8 cellular contexts compared by ENCODE assay signal in the genomic region with DNA sequence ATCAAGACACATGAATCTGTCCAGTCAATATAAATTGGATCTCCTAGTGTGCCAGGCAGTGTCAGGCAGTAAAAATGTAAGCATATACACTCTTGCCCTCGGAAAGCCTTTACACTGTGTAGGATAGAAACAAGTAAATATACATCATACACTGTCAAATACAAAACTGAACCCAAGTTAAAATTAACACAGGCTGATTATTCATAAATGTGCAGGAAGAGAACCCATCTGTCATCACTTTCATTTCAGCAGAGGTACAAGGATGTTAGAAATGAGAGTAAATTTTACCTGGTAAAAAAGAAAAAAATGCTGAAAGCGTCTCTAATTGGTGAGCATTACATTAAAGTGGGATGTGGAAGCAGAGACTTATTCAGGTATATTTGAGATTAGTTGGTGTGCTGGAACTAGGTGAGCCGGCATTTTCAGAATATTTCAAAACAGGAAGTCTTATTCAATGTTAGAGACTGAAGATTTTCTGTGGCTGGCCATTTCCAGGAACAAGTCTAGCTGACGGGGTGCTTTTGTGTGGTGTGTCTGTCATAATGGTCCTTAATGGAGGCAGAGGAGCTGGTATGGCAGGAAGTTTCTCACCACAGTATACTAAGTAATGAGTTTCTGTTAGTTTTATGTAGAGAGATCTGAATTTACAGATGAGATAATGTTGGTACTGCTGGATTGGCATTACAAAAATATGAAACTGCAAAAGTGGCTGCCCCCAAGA.
DNase-seq lines count a peak whose midpoint lies in the region; ATAC-seq and TF ChIP-seq lines count a peak whose summit lies in the region.

No MANE protein-coding gene starts in this region.

- no peak for TF ChIP-seq POLR2A in spleen (IDR thresholded peaks at IDR 0.05)

- no peaks in the 10 kb centered on the region for H3K27me3 ChIP-seq in MG63
- no peaks in the 10 kb centered on the region for H3K27me3 ChIP-seq in spleen (replicated peaks in 1 of 7)

- H3K36me3 ChIP-seq in MG63 (no peaks in the 10 kb centered on the region), spleen (no peaks in the 10 kb centered on the region)

- intact Hi-C loops in spleen (cut with DNase I; ENCODE audit: low total_unique reads) = no loop called here

- whole genome bisulfite sequencing in spleen, 5 donors = 13 to 20% (median 15%) methylated on average over 4 of the region's 4 CpGs

- H3K27ac ChIP-seq in epithelial cell of prostate = peak overlapping the region; percentile 41
- peak overlapping the region; percentile 64 to 87 (median 78) for H3K27ac ChIP-seq in spleen

- TF ChIP-seq CTCF in spleen (IDR thresholded peaks at IDR 0.05 in 8 of 11, conservative IDR thresholded peaks at IDR 0.05 in 3 of 11) = no peak

- peak; percentile 100 for ATAC-seq in GM21737 (IDR thresholded peaks at IDR 0.05; ENCODE audit: unreplicated experiment)

- in situ Hi-C loops in G401 (cut with HindIII; ENCODE audit: low sequenced_read_pairs) = no loop called here

- peak overlapping the region; percentile 4; the same call in 1 of the 2 replicates for H3K4me3 ChIP-seq in MG63
- H3K4me3 ChIP-seq in spleen = peak overlapping the region in 5 of 8 donors; percentile 4 to 53 (median 13)

- peaks cover 9 to 40% (median 27%) of the 10 kb centered on the region in 6 donors for H3K4me1 ChIP-seq in spleen

- peak; percentile 58 for DNase-seq in G401 (ENCODE audit: low spot score)
- peak; percentile 6 for DNase-seq in MG63
- DNase-seq in activated CD8-positive, alpha-beta memory T cell treated with anti-CD3 and anti-CD28 coated beads for 1 hour (ENCODE audit: extremely low read depth in 1 of 2, low read depth in 1 of 2) = peak; percentile 35 to 48
- peak; percentile 2 for DNase-seq in epithelial cell of prostate (ENCODE audit: low read depth, low spot score)
- peak; percentile 74 for DNase-seq in spleen
- no peak for DNase-seq in NCI-H2107 treated with DMSO at 0.1 percent for 48 hours (lab: John Stamatoyannopoulos, UW; ENCODE audit: unreplicated experiment)
- no peak for DNase-seq in cerebellum (ENCODE audit: low spot score)

- no peaks in the 10 kb centered on the region for H3K9me3 ChIP-seq in MG63
- H3K9me3 ChIP-seq in spleen = no peaks in the 10 kb centered on the region

Comparison
In these comparisons a context has a peak if more than half of its experiments do, and no peak if none do; other contexts are left out.
1. DNase-seq: peak in G401 (single experiment), MG63 (single experiment), activated CD8-positive, alpha-beta memory T cell treated with anti-CD3 and anti-CD28 coated beads for 1 hour (2 of 2), epithelial cell of prostate (single experiment) and spleen (single experiment); none in NCI-H2107 treated with DMSO at 0.1 percent for 48 hours (single experiment) and cerebellum (single experiment).